Comparison of ENCODE assay signal across 5 cellular contexts in the genomic region with DNA sequence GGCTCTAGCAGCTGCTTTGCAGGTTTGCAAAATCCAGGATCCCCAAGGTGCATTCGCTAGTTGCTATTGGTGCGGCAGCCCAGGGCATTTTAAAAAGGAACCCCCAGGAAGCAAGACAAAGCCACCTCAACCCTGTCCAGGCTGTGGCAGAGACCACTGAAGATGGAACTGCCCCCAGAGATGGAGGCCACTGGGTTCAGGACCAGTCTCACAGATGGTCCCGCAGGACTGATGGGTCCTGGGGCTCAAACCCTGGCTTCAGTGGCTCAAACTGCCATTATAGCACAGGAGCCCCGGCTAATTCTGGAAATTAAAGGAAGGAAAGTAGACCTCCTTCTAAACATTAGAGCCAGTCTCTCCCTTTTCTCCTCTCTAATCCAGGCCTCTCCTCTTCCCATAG.
"Had no signal": no experiment of that assay in that cellular context is flagged by ENCODE, and none has a peak within 500 bp of the region (broad histone marks: within the 10 kb centered on the region; RNA-seq: fewer than 3 reads in every experiment).

No MANE protein-coding gene starts in this region.

- H3K4me3 Mint-ChIP-seq: IgD-negative memory B cell had no signal

- H3K36me3 Mint-ChIP-seq: IgD-negative memory B cell had no signal

- H3K27ac ChIP-seq: HL-60, KMS-11 had no signal

- DNase-seq: GOT3, H7 had no signal

- H3K4me2 ChIP-seq: KMS-11 had no signal

- H3K9ac ChIP-seq: KMS-11 had no signal

- H3K27me3 Mint-ChIP-seq: IgD-negative memory B cell had no signal

- H3K27ac Mint-ChIP-seq: IgD-negative memory B cell had no signal

- H3K9me3 Mint-ChIP-seq: IgD-negative memory B cell had no signal
